In the genomic region with DNA sequence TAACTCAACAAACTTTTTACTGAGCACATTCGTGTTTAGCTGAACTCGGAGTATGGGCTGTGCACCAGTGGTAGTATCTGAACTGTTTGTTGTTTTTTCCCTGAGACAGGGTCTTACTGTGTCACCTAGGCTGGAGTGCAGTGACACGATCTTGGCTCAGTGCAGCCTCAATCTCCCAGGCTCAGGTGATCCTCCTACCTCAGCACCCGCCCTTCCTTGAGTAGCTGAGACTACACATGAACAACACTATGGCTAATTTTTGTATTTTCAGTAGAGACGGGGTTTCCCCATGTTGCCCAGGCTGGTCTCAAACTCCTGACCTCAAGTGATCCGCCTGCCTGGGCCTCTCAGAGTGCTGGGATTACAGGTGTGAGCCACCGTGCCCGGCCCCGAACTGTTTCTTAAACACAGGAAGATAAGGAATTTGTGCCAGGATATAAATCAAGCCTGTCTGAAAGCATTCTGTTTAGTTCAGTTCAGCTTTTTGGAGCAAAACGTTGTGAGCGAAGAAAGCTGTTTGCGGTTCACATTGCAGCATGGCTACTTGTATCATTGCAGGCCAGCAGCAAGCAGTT, we compare ENCODE assay signal across 13 cellular contexts. TPM values are rescaled to one million over a fixed set of nuclear protein-coding genes. Genes with fewer than 3 reads are reported as not detected.
DNase-seq lines count a peak whose midpoint lies in the region; ATAC-seq, FAIRE-seq and TF ChIP-seq lines count a peak whose summit lies in the region.
"Had no signal": no experiment of that assay in that cellular context is flagged by ENCODE, and none has a peak within 500 bp of the region (broad histone marks: within the 10 kb centered on the region; RNA-seq: fewer than 3 reads in every experiment).

No MANE protein-coding gene starts in this region.

- no peak overlapping the region for H2AFZ ChIP-seq in Karpas-422 (ENCODE audit: low read length)

- H3K27me3 ChIP-seq in Karpas-422 (ENCODE audit: low read length): no peaks in the 10 kb centered on the region
- H3K27me3 ChIP-seq: uterus had no signal

- TF ChIP-seq CTCF in natural killer cell (IDR thresholded peaks at IDR 0.05): no peak

- no peak overlapping the region for H3K4me3 Mint-ChIP-seq in natural killer cell
- H3K4me3 Mint-ChIP-seq in natural killer cell treated with Interleukin-12 subunit alpha and Interleukin-12 subunit beta and Interleukin-15 and Interleukin-18, amount 100 ng/mL, for 72 hours: no peak overlapping the region

- H3K36me3 ChIP-seq in Karpas-422 (ENCODE audit: insufficient read depth, low read length): no peaks in the 10 kb centered on the region
- H3K36me3 ChIP-seq: uterus had no signal

- peak; percentile 40 for FAIRE-seq in urothelium cell line (lab: Jason Lieb, UNC)
- FAIRE-seq: RCC 7860 had no signal

- no peaks in the 10 kb centered on the region for H3K9me3 Mint-ChIP-seq in natural killer cell
- no peaks in the 10 kb centered on the region for H3K9me3 Mint-ChIP-seq in natural killer cell treated with Interleukin-12 subunit alpha and Interleukin-12 subunit beta and Interleukin-15 and Interleukin-18, amount 100 ng/mL, for 72 hours

- peak overlapping the region; percentile 91 for H3K27ac ChIP-seq in Karpas-422 (ENCODE audit: low read length)
- H3K27ac ChIP-seq: uterus had no signal

- peak overlapping the region; percentile 33; the same call in 1 of the 2 replicates for H3K9ac ChIP-seq in Karpas-422 (ENCODE audit: low read length)

- H3K4me2 ChIP-seq in Karpas-422 (ENCODE audit: low read depth, low read length, poor library complexity, severe bottlenecking): peak overlapping the region; percentile 61
- H3K4me2 ChIP-seq: smooth muscle cell had no signal

- no peaks in the 10 kb centered on the region for H3K9me2 ChIP-seq in Karpas-422 (replicated peaks; ENCODE audit: insufficient read depth, low read length)

- no peaks in the 10 kb centered on the region for H3K27me3 Mint-ChIP-seq in natural killer cell (ENCODE audit: low read depth in 2 of 2)
- H3K27me3 Mint-ChIP-seq in natural killer cell treated with Interleukin-12 subunit alpha and Interleukin-12 subunit beta and Interleukin-15 and Interleukin-18, amount 100 ng/mL, for 72 hours: no peaks in the 10 kb centered on the region

- ATAC-seq in natural killer cell: no peak
- ATAC-seq in natural killer cell treated with Interleukin-12 subunit alpha and Interleukin-12 subunit beta and Interleukin-15 and Interleukin-18, amount 100 ng/mL, for 72 hours: no peak
- peak; percentile 16 for ATAC-seq in HG02852 (IDR thresholded peaks at IDR 0.05; ENCODE audit: unreplicated experiment)
- ATAC-seq in GM21360 (IDR thresholded peaks at IDR 0.05; ENCODE audit: unreplicated experiment): no peak
- ATAC-seq: left cardiac atrium had no signal

- H3K4me1 ChIP-seq in Karpas-422 (ENCODE audit: low read length): peaks cover 50% of the 10 kb centered on the region
- H3K4me1 ChIP-seq: uterus had no signal

- H3K4me1 Mint-ChIP-seq in natural killer cell: peaks cover 28 to 29% of the 10 kb centered on the region in 2 donors
- H3K4me1 Mint-ChIP-seq in natural killer cell treated with Interleukin-12 subunit alpha and Interleukin-12 subunit beta and Interleukin-15 and Interleukin-18, amount 100 ng/mL, for 72 hours (ENCODE audit: low read depth in 2 of 2): peaks cover 16 to 27% of the 10 kb centered on the region in 2 donors

- no peaks in the 10 kb centered on the region for H3K36me3 Mint-ChIP-seq in natural killer cell
- H3K36me3 Mint-ChIP-seq in natural killer cell treated with Interleukin-12 subunit alpha and Interleukin-12 subunit beta and Interleukin-15 and Interleukin-18, amount 100 ng/mL, for 72 hours: no peaks in the 10 kb centered on the region

- H3K9me3 ChIP-seq in Karpas-422 (ENCODE audit: low read length): no peaks in the 10 kb centered on the region
- H3K9me3 ChIP-seq: uterus had no signal

- no peaks in the 10 kb centered on the region for H3K79me2 ChIP-seq in Karpas-422 (ENCODE audit: low read length)

- H4K20me1 ChIP-seq in Karpas-422 (ENCODE audit: insufficient read depth, low read depth, low read length): no peaks in the 10 kb centered on the region

- H3K27ac Mint-ChIP-seq in natural killer cell: peak overlapping the region; percentile 71 to 79
- no peak overlapping the region for H3K27ac Mint-ChIP-seq in natural killer cell treated with Interleukin-12 subunit alpha and Interleukin-12 subunit beta and Interleukin-15 and Interleukin-18, amount 100 ng/mL, for 72 hours

- peak overlapping the region; percentile 10; the same call in 1 of the 2 replicates for H3K4me3 ChIP-seq in Karpas-422 (ENCODE audit: low read length)
- H3K4me3 ChIP-seq: smooth muscle cell, uterus had no signal

- no peak for DNase-seq in natural killer cell
- DNase-seq in natural killer cell treated with Interleukin-12 subunit alpha and Interleukin-12 subunit beta and Interleukin-15 and Interleukin-18, amount 100 ng/mL, for 72 hours (ENCODE audit: low spot score): no peak
- DNase-seq in Karpas-422: no peak
- DNase-seq in urothelium cell line (ENCODE audit: low spot score): no peak
- DNase-seq in EL: no peak
- no peak for DNase-seq in A172 (ENCODE audit: low spot score)
- DNase-seq: IMR-90, left cardiac atrium, uterus had no signal

- intact Hi-C loops in natural killer cell (cut with micrococcal nuclease): no loop called here

RNA-seq across cellular contexts. Expression of a gene that starts 40.4 kb away (rescaled TPM):
- total RNA-seq in natural killer cell: 1 to 10 TPM; 2.0 to 2.9 (median 2.1) TPM
- under 1 TPM; 0.42 to 0.48 TPM for total RNA-seq in natural killer cell treated with Interleukin-12 subunit alpha and Interleukin-12 subunit beta and Interleukin-15 and Interleukin-18, amount 100 ng/mL, for 72 hours
- 0.43 and 0.45 TPM in 2 replicates for total RNA-seq in Karpas-422 (2014; rRNA removed; shearing (Covaris generic); ENCODE audit: low replicate concordance)
- not detected in 2 replicates for total RNA-seq in A172 (2014; rRNA removed; shearing (Covaris generic))
- total RNA-seq: IMR-90 had no signal

RNA-seq across cellular contexts. Expression of a gene that starts 54.9 kb away (rescaled TPM):
- total RNA-seq in natural killer cell: not detected
- not detected for total RNA-seq in natural killer cell treated with Interleukin-12 subunit alpha and Interleukin-12 subunit beta and Interleukin-15 and Interleukin-18, amount 100 ng/mL, for 72 hours
- total RNA-seq in Karpas-422 (2014; rRNA removed; shearing (Covaris generic); ENCODE audit: low replicate concordance): not detected in 2 replicates
- not detected in 2 replicates for total RNA-seq in A172 (2014; rRNA removed; shearing (Covaris generic))
- total RNA-seq: IMR-90, left cardiac atrium, smooth muscle cell, uterus had no signal

Comparison
In these comparisons a context has a peak if more than half of its experiments do, and no peak if none do; other contexts are left out.
1. H3K27ac Mint-ChIP-seq: peak in natural killer cell (2 of 2); none in natural killer cell treated with Interleukin-12 subunit alpha and Interleukin-12 subunit beta and Interleukin-15 and Interleukin-18, amount 100 ng/mL, for 72 hours (0 of 2).